Comparison of ENCODE assay signal across 8 cellular contexts in the genomic region with DNA sequence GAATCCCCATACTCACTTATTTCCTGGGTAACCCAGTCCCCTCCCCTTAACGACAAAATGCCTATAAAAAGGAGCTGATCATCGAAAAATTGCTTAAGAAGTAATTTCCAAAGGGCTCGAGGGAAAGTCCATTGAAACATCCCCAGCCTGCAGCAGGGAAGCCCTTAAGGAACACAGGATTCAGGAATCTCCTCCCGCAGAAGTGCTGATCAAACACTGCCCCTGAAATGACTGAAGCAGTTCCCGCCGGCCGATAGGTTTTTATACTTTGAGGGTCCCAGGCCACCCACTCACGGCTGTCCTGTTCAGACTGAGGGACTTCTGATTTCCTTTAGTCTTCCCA. TPM values are rescaled to one million over a fixed set of nuclear protein-coding genes. Genes with fewer than 3 reads are reported as not detected.
DNase-seq lines count a peak whose midpoint lies in the region; ATAC-seq, FAIRE-seq and TF ChIP-seq lines count a peak whose summit lies in the region.

No MANE protein-coding gene starts in this region.

- no peak for ATAC-seq in A549
- ATAC-seq in HG02884 (IDR thresholded peaks at IDR 0.05; ENCODE audit: unreplicated experiment): peak; percentile 10

- CTCF ChIA-PET in A549 (lab: Yijun Ruan, JAX): no interaction called here

- DNase-seq in A549 (ENCODE audit: low read depth in 1 of 2, low spot score in 1 of 2): no peak
- no peak for DNase-seq in breast epithelium (ENCODE audit: low spot score in 2 of 2)
- DNase-seq in activated CD4-positive, CD25-positive, alpha-beta regulatory T cell (lab: John Stamatoyannopoulos, UW): no peak
- DNase-seq in RCC 7860 (ENCODE audit: low spot score): no peak
- no peak for DNase-seq in OCI-M2 (lab: John Stamatoyannopoulos, UW; ENCODE audit: unreplicated experiment)
- no peak for DNase-seq in NCI-H345 treated with DMSO at 0.1 percent for 48 hours (lab: John Stamatoyannopoulos, UW; ENCODE audit: unreplicated experiment)

- no peak for TF ChIP-seq RAD21 in A549 (conservative IDR thresholded peaks at IDR 0.05 in 1 of 2, IDR thresholded peaks at IDR 0.05 in 1 of 2)

- H3K4me1 ChIP-seq in A549 (peaks cover 14% of the 10 kb centered on the region), breast epithelium (peaks cover 8 to 26% of the 10 kb centered on the region in 2 donors), mesodermal cell (ENCODE audit: control insufficient read depth, insufficient read depth, low read length, poor library complexity, severe bottlenecking) (peaks cover 6% of the 10 kb centered on the region)

- no peaks in the 10 kb centered on the region for H3K27me3 ChIP-seq in breast epithelium

- TF ChIP-seq POLR2A in A549 (IDR thresholded peaks at IDR 0.05; ENCODE audit: low read length) (no peak), breast epithelium (IDR thresholded peaks at IDR 0.05) (no peak)

- TF ChIP-seq CTCF in A549 (IDR thresholded peaks at IDR 0.05): no peak
- TF ChIP-seq CTCF in breast epithelium (IDR thresholded peaks at IDR 0.05): no peak

- H3K4me2 ChIP-seq in A549: peak overlapping the region; percentile 96

- POLR2A ChIA-PET in A549 (lab: Yijun Ruan, JAX): interaction anchor here (1.0 to 1.6 kb wide), 8 partner anchors 11 to 179 kb away, joined by 4 to 23 read pairs (median 8); a partner anchor contains a TSS

- no peak for TF ChIP-seq EP300 in A549 (IDR thresholded peaks at IDR 0.05)

- no peaks in the 10 kb centered on the region for H3K9me3 ChIP-seq in A549
- no peaks in the 10 kb centered on the region for H3K9me3 ChIP-seq in breast epithelium
- H3K9me3 ChIP-seq in mesodermal cell (ENCODE audit: control insufficient read depth, low read length): no peaks in the 10 kb centered on the region

- H3K27ac ChIP-seq in A549 (peak overlapping the region; percentile 77 to 93), breast epithelium (peak overlapping the region; percentile 88 to 91), mesodermal cell (ENCODE audit: low read depth, low read length, severe bottlenecking) (peak overlapping the region; percentile 84)

- intact Hi-C loops in breast epithelium (cut with DNase I; ENCODE audit: low total_unique reads): no loop called here

- H3K36me3 ChIP-seq in breast epithelium (no peaks in the 10 kb centered on the region), mesodermal cell (ENCODE audit: control insufficient read depth, insufficient read depth, low read length) (peaks cover 23% of the 10 kb centered on the region)

- FAIRE-seq in A549 (lab: Jason Lieb, UNC): no peak
- FAIRE-seq in RCC 7860 (lab: Jason Lieb, UNC): no peak

- 14% methylated on average over 2 of the region's 8 CpGs for WGBS in A549 (ENCODE audit: missing lambda C conversion rate)
- WGBS in mesodermal cell (ENCODE audit: insufficient coverage in 2 of 2), 2 experiments: 0 to 1% methylated on average over 6 to 8 of the region's 8 CpGs

- peak overlapping the region; percentile 86 for H3K4me3 ChIP-seq in A549
- H3K4me3 ChIP-seq in breast epithelium: peak overlapping the region; percentile 60 to 87 (median 65)
- peak overlapping the region; percentile 89 for H3K4me3 ChIP-seq in mesodermal cell (ENCODE audit: extremely low read depth, insufficient read depth, low read length, poor library complexity, severe bottlenecking)

TF ChIP-seq in A549, 52 proteins besides CTCF, POLR2A, EP300 and RAD21:
- no peak for TF ChIP-seq MAZ (IDR thresholded peaks at IDR 0.05; ENCODE audit: borderline replicate concordance, low read depth, low read length)
- TF ChIP-seq RNF2 (IDR thresholded peaks at IDR 0.05; ENCODE audit: borderline replicate concordance, low read depth): no peak
- TF ChIP-seq HOXA7 (CRISPR knock-in tag; IDR thresholded peaks at IDR 0.05): no peak

RNA-seq across cellular contexts. Expression of a gene that starts 0.6 kb away (rescaled TPM):
- polyA plus RNA-seq in A549 (2011; rRNA removed) (5.7 and 7.4 TPM in 2 replicates), A549 (2017; fragmentation: RNase III; extraction: RNeasy Plus Mini Kit Qiagen cat#74134 plus additional on column Dnase treatment) (4.9 to 5.5 TPM (median 5.1 TPM) in 3 replicates)
- polyA plus RNA-seq in A549 (2012; cell fraction: cytosol; rRNA removed): 2.5 and 2.7 TPM in 2 replicates
- polyA plus RNA-seq in A549 (2012; cell fraction: nucleus; rRNA removed): 3.5 and 4.7 TPM in 2 replicates
- polyA minus RNA-seq in A549 (2011; rRNA and poly(A)+ RNA removed): 21.3 and 26.9 TPM in 2 replicates
- total RNA-seq in breast epithelium: 10 to 100 TPM in 2 of 3 donors, 1 to 10 TPM in 1; 7.7 to 16.7 (median 16.0) TPM
- polyA plus RNA-seq in mesodermal cell (2013, experiment 1 of 2): 6.5 TPM
- 6.5 TPM for polyA plus RNA-seq in mesodermal cell (2013, experiment 2 of 2)

RNA-seq across cellular contexts. Expression of a gene that starts 26.6 kb away (rescaled TPM):
- polyA plus RNA-seq in A549 (2011; rRNA removed) (7.3 and 8.3 TPM in 2 replicates), A549 (2017; fragmentation: RNase III; extraction: RNeasy Plus Mini Kit Qiagen cat#74134 plus additional on column Dnase treatment) (16.0 to 16.3 TPM (median 16.3 TPM) in 3 replicates)
- 14.2 and 24.1 TPM in 2 replicates for polyA plus RNA-seq in A549 (2012; cell fraction: cytosol; rRNA removed)
- polyA plus RNA-seq in A549 (2012; cell fraction: nucleus; rRNA removed): 37.4 and 58.1 TPM in 2 replicates
- 9.9 and 10.5 TPM in 2 replicates for polyA minus RNA-seq in A549 (2011; rRNA and poly(A)+ RNA removed)
- total RNA-seq in breast epithelium: 10 to 100 TPM; 17.7 to 38.7 (median 20.9) TPM
- polyA plus RNA-seq in mesodermal cell (2013, experiment 1 of 2): 14.2 TPM
- polyA plus RNA-seq in mesodermal cell (2013, experiment 2 of 2): 12.7 TPM

RNA-seq across cellular contexts. Expression of a gene that starts 27.6 kb away (rescaled TPM):
- polyA plus RNA-seq in A549 (2011; rRNA removed): 1,891 and 2,198 TPM in 2 replicates
- 2,114 and 2,323 TPM in 2 replicates for polyA plus RNA-seq in A549 (2012; cell fraction: cytosol; rRNA removed)
- polyA plus RNA-seq in A549 (2012; cell fraction: nucleus; rRNA removed): 721 and 1,502 TPM in 2 replicates
- polyA plus RNA-seq in A549 (2017; fragmentation: RNase III; extraction: RNeasy Plus Mini Kit Qiagen cat#74134 plus additional on column Dnase treatment): 2,384 to 2,622 TPM (median 2,519 TPM) in 3 replicates
- 616 and 1,237 TPM in 2 replicates for polyA minus RNA-seq in A549 (2011; rRNA and poly(A)+ RNA removed)
- total RNA-seq in breast epithelium: 1,000 to 10,000 TPM; 2,790 to 3,232 (median 3,032) TPM
- polyA plus RNA-seq in mesodermal cell (2013, experiment 1 of 2): 1,589 TPM
- 1,467 TPM for polyA plus RNA-seq in mesodermal cell (2013, experiment 2 of 2)

RNA-seq across cellular contexts. Expression of a gene that starts 27.7 kb away (rescaled TPM):
- polyA plus RNA-seq in A549 (2011; rRNA removed) (5.1 and 6.4 TPM in 2 replicates), A549 (2017; fragmentation: RNase III; extraction: RNeasy Plus Mini Kit Qiagen cat#74134 plus additional on column Dnase treatment) (9.2 to 10.5 TPM (median 10.0 TPM) in 3 replicates)
- 7.6 and 9.1 TPM in 2 replicates for polyA plus RNA-seq in A549 (2012; cell fraction: cytosol; rRNA removed)
- 31.8 and 46.4 TPM in 2 replicates for polyA plus RNA-seq in A549 (2012; cell fraction: nucleus; rRNA removed)
- 5.7 and 8.9 TPM in 2 replicates for polyA minus RNA-seq in A549 (2011; rRNA and poly(A)+ RNA removed)
- total RNA-seq in breast epithelium: 10 to 100 TPM; 11.7 to 21.3 (median 17.9) TPM
- polyA plus RNA-seq in mesodermal cell (2013, experiment 1 of 2): 20.3 TPM
- 17.1 TPM for polyA plus RNA-seq in mesodermal cell (2013, experiment 2 of 2)
